Comparison of ENCODE assay signal across 1 cellular context in genomic region chr20:25226433-25227316, GRCh38.
TF ChIP-seq lines count a peak whose summit lies in the region.

No MANE protein-coding gene starts in this region.

TF ChIP-seq in HepG2, 621 proteins besides CTCF, POLR2A, EP300 and RAD21 (continued from another document and continues in another):
- TF ChIP-seq ZNF407 (CRISPR knock-in tag; IDR thresholded peaks at IDR 0.05; ENCODE audit: not compliant biosample characterization) (peak; percentile 75), IRF2 (CRISPR knock-in tag; IDR thresholded peaks at IDR 0.05) (no peak), ZMAT3 (CRISPR knock-in tag; conservative IDR thresholded peaks at IDR 0.05) (no peak; the same call in 1 of the 2 replicates), HMG20B (CRISPR knock-in tag; conservative IDR thresholded peaks at IDR 0.05) (no peak; the same call in 1 of the 2 replicates), PHF20 (CRISPR knock-in tag; IDR thresholded peaks at IDR 0.05) (no peak), CREBL2 (CRISPR knock-in tag; IDR thresholded peaks at IDR 0.05; ENCODE audit: borderline replicate concordance) (no peak; the same call in 1 of the 2 replicates), ESRRA (CRISPR knock-in tag; IDR thresholded peaks at IDR 0.05; ENCODE audit: low read depth) (peak; percentile 45; the same call in 1 of the 2 replicates), ZFAT (CRISPR knock-in tag; conservative IDR thresholded peaks at IDR 0.05) (no peak), ZBTB39 (CRISPR knock-in tag; IDR thresholded peaks at IDR 0.05) (no peak), YEATS4 (CRISPR knock-in tag; IDR thresholded peaks at IDR 0.05; ENCODE audit: borderline replicate concordance) (peak; percentile 58; the same call in 1 of the 2 replicates), ZBTB14 (CRISPR knock-in tag; IDR thresholded peaks at IDR 0.05) (no peak), NR2F1 (CRISPR knock-in tag; IDR thresholded peaks at IDR 0.05) (no peak), ZNF703 (CRISPR knock-in tag; IDR thresholded peaks at IDR 0.05; ENCODE audit: borderline replicate concordance) (peak; percentile 90; the same call in 1 of the 2 replicates), ZBTB46 (CRISPR knock-in tag; IDR thresholded peaks at IDR 0.05; ENCODE audit: borderline replicate concordance) (no peak), SIN3A (IDR thresholded peaks at IDR 0.05; ENCODE audit: borderline replicate concordance, low read depth, low read length) (no peak), RBM22 (optimal IDR thresholded peaks at IDR 0.05; ENCODE audit: low read length) (no peak), SATB2 (CRISPR knock-in tag; IDR thresholded peaks at IDR 0.05) (no peak), BORCS8-MEF2B (CRISPR knock-in tag; IDR thresholded peaks at IDR 0.05) (peak; percentile 64; the same call in 1 of the 2 replicates), XRCC5 (optimal IDR thresholded peaks at IDR 0.05; ENCODE audit: low read length) (no peak), KDM5B (CRISPR knock-in tag; IDR thresholded peaks at IDR 0.05; ENCODE audit: borderline replicate concordance) (peak; percentile 64), CSRNP2 (CRISPR knock-in tag; conservative IDR thresholded peaks at IDR 0.05; ENCODE audit: low read depth) (no peak), RFX1 (IDR thresholded peaks at IDR 0.05) (no peak), ZFX (CRISPR knock-in tag; IDR thresholded peaks at IDR 0.05; ENCODE audit: low read depth) (peak; percentile 89), USF2 (IDR thresholded peaks at IDR 0.05; ENCODE audit: low read depth, low read length) (0 out of 2 replicates have a peak, but pooled peaks have one; percentile 25), USF2 (CRISPR knock-in tag; IDR thresholded peaks at IDR 0.05; ENCODE audit: borderline replicate concordance) (no peak; the same call in 1 of the 2 replicates), HDAC2 (CRISPR knock-in tag; IDR thresholded peaks at IDR 0.05) (no peak), ZNF205 (CRISPR knock-in tag; IDR thresholded peaks at IDR 0.05) (no peak), MED8 (CRISPR knock-in tag; IDR thresholded peaks at IDR 0.05; ENCODE audit: insufficient replicate concordance) (no peak), ZNF354B (CRISPR knock-in tag; IDR thresholded peaks at IDR 0.05) (no peak), NCOA1 (CRISPR knock-in tag; IDR thresholded peaks at IDR 0.05) (no peak), ZNF17 (CRISPR knock-in tag; IDR thresholded peaks at IDR 0.05) (no peak), PAX8 (CRISPR knock-in tag; IDR thresholded peaks at IDR 0.05; ENCODE audit: borderline replicate concordance) (no peak), HDAC6 (IDR thresholded peaks at IDR 0.05; ENCODE audit: low read depth, low read length) (no peak), FOXA1 (IDR thresholded peaks at IDR 0.05) (no peak), FOXA1 (CRISPR knock-in tag; IDR thresholded peaks at IDR 0.05) (no peak), KLF13 (CRISPR knock-in tag; IDR thresholded peaks at IDR 0.05) (no peak), SUZ12 (IDR thresholded peaks at IDR 0.05; ENCODE audit: low read depth, low read length) (no peak), PRMT3 (CRISPR knock-in tag; IDR thresholded peaks at IDR 0.05; ENCODE audit: borderline replicate concordance, low read depth) (no peak), ZNF615 (CRISPR knock-in tag; IDR thresholded peaks at IDR 0.05; ENCODE audit: borderline replicate concordance) (no peak; the same call in 1 of the 2 replicates), ZMAT5 (CRISPR knock-in tag; IDR thresholded peaks at IDR 0.05; ENCODE audit: borderline replicate concordance, low read depth) (no peak), AGO2 (optimal IDR thresholded peaks at IDR 0.05; ENCODE audit: low read depth, low read length) (peak; percentile 92), RARA (CRISPR knock-in tag; IDR thresholded peaks at IDR 0.05) (no peak), SOX6 (IDR thresholded peaks at IDR 0.05) (no peak), SOX6 (CRISPR knock-in tag; IDR thresholded peaks at IDR 0.05) (peak; percentile 79; the same call in 1 of the 2 replicates), ZNF567 (CRISPR knock-in tag; IDR thresholded peaks at IDR 0.05; ENCODE audit: borderline replicate concordance) (no peak), ZNF501 (CRISPR knock-in tag; IDR thresholded peaks at IDR 0.05) (peak; percentile 10; the same call in 1 of the 2 replicates), DMAP1 (CRISPR knock-in tag; IDR thresholded peaks at IDR 0.05) (no peak)
